In genomic region chr7:151503902-151504714, GRCh38 we compare ENCODE assay signal across 1 cellular context.
TF ChIP-seq lines count a peak whose summit lies in the region.

No MANE protein-coding gene starts in this region.

TF ChIP-seq in HepG2, 621 proteins besides CTCF, POLR2A, EP300 and RAD21 (continued from another document and continues in another):
- TF ChIP-seq ZBED4 (CRISPR knock-in tag; IDR thresholded peaks at IDR 0.05; ENCODE audit: borderline replicate concordance): peak; percentile 57; the same call in 1 of the 2 replicates
- TF ChIP-seq ZBTB39 (CRISPR knock-in tag; IDR thresholded peaks at IDR 0.05): no peak
- peak; percentile 77 for TF ChIP-seq FOXO1 (CRISPR knock-in tag; IDR thresholded peaks at IDR 0.05)
- TF ChIP-seq POLR2AphosphoS2 (IDR thresholded peaks at IDR 0.05; ENCODE audit: low read depth, low read length): no peak
- TF ChIP-seq KLF6 (CRISPR knock-in tag; IDR thresholded peaks at IDR 0.05): no peak
- TF ChIP-seq MAFK (conservative IDR thresholded peaks at IDR 0.05 in 1 of 2, IDR thresholded peaks at IDR 0.05 in 1 of 2; ENCODE audit: low read length in 2 of 2): 0 out of 4 replicates have a peak, but pooled peaks of 1 of the 2 experiments have one; percentile 17
- TF ChIP-seq CENPT (CRISPR knock-in tag; IDR thresholded peaks at IDR 0.05; ENCODE audit: low read depth): no peak
- TF ChIP-seq CBX5 (CRISPR knock-in tag; IDR thresholded peaks at IDR 0.05; ENCODE audit: borderline replicate concordance): peak; percentile 63; the same call in 1 of the 2 replicates
- TF ChIP-seq DPF2 (CRISPR knock-in tag; IDR thresholded peaks at IDR 0.05; ENCODE audit: borderline replicate concordance, low read depth): no peak
- peak; percentile 86 for TF ChIP-seq FOXA3 (CRISPR knock-in tag; IDR thresholded peaks at IDR 0.05)
- TF ChIP-seq FOXP1 (IDR thresholded peaks at IDR 0.05): no peak; the same call in 1 of the 2 replicates
- peak; percentile 84 for TF ChIP-seq FOXP1 (CRISPR knock-in tag; IDR thresholded peaks at IDR 0.05)
- TF ChIP-seq ZNF7 (CRISPR knock-in tag; IDR thresholded peaks at IDR 0.05): peak; percentile 96
- TF ChIP-seq, protein P1, sequence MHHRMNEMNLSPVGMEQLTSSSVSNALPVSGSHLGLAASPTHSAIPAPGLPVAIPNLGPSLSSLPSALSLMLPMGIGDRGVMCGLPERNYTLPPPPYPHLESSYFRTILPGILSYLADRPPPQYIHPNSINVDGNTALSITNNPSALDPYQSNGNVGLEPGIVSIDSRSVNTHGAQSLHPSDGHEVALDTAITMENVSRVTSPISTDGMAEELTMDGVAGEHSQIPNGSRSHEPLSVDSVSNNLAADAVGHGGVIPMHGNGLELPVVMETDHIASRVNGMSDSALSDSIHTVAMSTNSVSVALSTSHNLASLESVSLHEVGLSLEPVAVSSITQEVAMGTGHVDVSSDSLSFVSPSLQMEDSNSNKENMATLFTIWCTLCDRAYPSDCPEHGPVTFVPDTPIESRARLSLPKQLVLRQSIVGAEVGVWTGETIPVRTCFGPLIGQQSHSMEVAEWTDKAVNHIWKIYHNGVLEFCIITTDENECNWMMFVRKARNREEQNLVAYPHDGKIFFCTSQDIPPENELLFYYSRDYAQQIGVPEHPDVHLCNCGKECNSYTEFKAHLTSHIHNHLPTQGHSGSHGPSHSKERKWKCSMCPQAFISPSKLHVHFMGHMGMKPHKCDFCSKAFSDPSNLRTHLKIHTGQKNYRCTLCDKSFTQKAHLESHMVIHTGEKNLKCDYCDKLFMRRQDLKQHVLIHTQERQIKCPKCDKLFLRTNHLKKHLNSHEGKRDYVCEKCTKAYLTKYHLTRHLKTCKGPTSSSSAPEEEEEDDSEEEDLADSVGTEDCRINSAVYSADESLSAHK (CRISPR knock-in tag; IDR thresholded peaks at IDR 0.05; ENCODE audit: borderline replicate concordance): peak; percentile 98
- TF ChIP-seq, protein P2, sequence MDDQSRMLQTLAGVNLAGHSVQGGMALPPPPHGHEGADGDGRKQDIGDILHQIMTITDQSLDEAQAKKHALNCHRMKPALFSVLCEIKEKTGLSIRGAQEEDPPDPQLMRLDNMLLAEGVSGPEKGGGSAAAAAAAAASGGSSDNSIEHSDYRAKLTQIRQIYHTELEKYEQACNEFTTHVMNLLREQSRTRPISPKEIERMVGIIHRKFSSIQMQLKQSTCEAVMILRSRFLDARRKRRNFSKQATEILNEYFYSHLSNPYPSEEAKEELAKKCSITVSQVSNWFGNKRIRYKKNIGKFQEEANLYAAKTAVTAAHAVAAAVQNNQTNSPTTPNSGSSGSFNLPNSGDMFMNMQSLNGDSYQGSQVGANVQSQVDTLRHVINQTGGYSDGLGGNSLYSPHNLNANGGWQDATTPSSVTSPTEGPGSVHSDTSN (CRISPR knock-in tag; IDR thresholded peaks at IDR 0.05; ENCODE audit: borderline replicate concordance): no peak
- TF ChIP-seq, protein P3, sequence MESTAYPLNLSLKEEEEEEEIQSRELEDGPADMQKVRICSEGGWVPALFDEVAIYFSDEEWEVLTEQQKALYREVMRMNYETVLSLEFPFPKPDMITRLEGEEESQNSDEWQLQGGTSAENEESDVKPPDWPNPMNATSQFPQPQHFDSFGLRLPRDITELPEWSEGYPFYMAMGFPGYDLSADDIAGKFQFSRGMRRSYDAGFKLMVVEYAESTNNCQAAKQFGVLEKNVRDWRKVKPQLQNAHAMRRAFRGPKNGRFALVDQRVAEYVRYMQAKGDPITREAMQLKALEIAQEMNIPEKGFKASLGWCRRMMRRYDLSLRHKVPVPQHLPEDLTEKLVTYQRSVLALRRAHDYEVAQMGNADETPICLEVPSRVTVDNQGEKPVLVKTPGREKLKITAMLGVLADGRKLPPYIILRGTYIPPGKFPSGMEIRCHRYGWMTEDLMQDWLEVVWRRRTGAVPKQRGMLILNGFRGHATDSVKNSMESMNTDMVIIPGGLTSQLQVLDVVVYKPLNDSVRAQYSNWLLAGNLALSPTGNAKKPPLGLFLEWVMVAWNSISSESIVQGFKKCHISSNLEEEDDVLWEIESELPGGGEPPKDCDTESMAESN (CRISPR knock-in tag; conservative IDR thresholded peaks at IDR 0.05): 0 out of 2 replicates have a peak, but pooled peaks have one; percentile 57
- TF ChIP-seq ZNF740 (CRISPR knock-in tag; IDR thresholded peaks at IDR 0.05): no peak
- TF ChIP-seq HMGA1 (CRISPR knock-in tag; conservative IDR thresholded peaks at IDR 0.05): no peak
- TF ChIP-seq ZNF546 (CRISPR knock-in tag; conservative IDR thresholded peaks at IDR 0.05): no peak
- TF ChIP-seq, protein P4, sequence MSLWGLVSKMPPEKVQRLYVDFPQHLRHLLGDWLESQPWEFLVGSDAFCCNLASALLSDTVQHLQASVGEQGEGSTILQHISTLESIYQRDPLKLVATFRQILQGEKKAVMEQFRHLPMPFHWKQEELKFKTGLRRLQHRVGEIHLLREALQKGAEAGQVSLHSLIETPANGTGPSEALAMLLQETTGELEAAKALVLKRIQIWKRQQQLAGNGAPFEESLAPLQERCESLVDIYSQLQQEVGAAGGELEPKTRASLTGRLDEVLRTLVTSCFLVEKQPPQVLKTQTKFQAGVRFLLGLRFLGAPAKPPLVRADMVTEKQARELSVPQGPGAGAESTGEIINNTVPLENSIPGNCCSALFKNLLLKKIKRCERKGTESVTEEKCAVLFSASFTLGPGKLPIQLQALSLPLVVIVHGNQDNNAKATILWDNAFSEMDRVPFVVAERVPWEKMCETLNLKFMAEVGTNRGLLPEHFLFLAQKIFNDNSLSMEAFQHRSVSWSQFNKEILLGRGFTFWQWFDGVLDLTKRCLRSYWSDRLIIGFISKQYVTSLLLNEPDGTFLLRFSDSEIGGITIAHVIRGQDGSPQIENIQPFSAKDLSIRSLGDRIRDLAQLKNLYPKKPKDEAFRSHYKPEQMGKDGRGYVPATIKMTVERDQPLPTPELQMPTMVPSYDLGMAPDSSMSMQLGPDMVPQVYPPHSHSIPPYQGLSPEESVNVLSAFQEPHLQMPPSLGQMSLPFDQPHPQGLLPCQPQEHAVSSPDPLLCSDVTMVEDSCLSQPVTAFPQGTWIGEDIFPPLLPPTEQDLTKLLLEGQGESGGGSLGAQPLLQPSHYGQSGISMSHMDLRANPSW (CRISPR knock-in tag; IDR thresholded peaks at IDR 0.05; ENCODE audit: borderline replicate concordance): no peak
- TF ChIP-seq SP140L (CRISPR knock-in tag; IDR thresholded peaks at IDR 0.05; ENCODE audit: borderline replicate concordance): no peak
- TF ChIP-seq ZNF317 (CRISPR knock-in tag; IDR thresholded peaks at IDR 0.05): peak; percentile 49; the same call in 1 of the 2 replicates
- no peak for TF ChIP-seq HNRNPK (IDR thresholded peaks at IDR 0.05; ENCODE audit: low read depth, low read length, poor library complexity, severe bottlenecking)
- no peak for TF ChIP-seq ZBTB40 (IDR thresholded peaks at IDR 0.05)
- no peak for TF ChIP-seq ZBTB40 (CRISPR knock-in tag; IDR thresholded peaks at IDR 0.05)
